15 cellular contexts compared by ENCODE assay signal in the genomic region with DNA sequence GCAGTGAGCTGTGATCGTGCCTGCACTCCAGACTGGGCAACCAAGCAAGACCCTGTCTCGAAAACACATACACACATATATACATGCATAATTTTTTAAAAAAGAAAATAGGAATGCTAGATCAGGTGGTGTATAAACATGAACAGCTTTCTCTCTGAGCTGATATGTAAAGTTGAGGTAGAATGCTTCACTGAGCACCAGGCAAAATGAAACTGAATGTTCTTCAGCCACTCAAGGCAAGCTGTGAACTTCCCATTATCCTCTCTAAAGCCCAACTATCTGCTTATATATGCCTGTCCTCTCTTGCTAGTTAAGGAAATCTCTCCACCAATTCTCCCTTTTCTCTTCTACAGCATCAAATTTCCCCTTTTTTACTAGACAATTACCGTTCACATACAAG.
DNase-seq lines count a peak whose midpoint lies in the region; ATAC-seq and FAIRE-seq lines count a peak whose summit lies in the region.
"Had no signal": no experiment of that assay in that cellular context is flagged by ENCODE, and none has a peak within 500 bp of the region (broad histone marks: within the 10 kb centered on the region; RNA-seq: fewer than 3 reads in every experiment).

No MANE protein-coding gene starts in this region.

- DNase-seq in GM18507 (ENCODE audit: extremely low spot score, insufficient read length, low read depth) (no peak), NCI-H1436 (lab: John Stamatoyannopoulos, UW) (no peak), NCI-H2227 treated with DMSO at 0.1 percent for 48 hours (lab: John Stamatoyannopoulos, UW) (no peak)
- DNase-seq in stimulated activated CD4-positive, alpha-beta T cell treated with anti-CD3 and anti-CD28 coated beads, Interleukin-2, amount 100 ng/mL, for 48 hours = no peak
- DNase-seq in effector CD8-positive, alpha-beta T cell (lab: John Stamatoyannopoulos, UW) = no peak
- DNase-seq: activated naive CD8-positive, alpha-beta T cell treated with anti-CD3 and anti-CD28 coated beads for 36 hours; AML-193; dermis blood vessel endothelial cell; foreskin keratinocyte; HCEC 1CT; left cardiac atrium; stimulated activated CD8-positive, alpha-beta memory T cell treated with anti-CD3 and anti-CD28 coated beads, Interleukin-4, amount 100 ng/mL, for 48 hours had no signal

- ATAC-seq in GM21367 (IDR thresholded peaks at IDR 0.05; ENCODE audit: unreplicated experiment) = peak; percentile 94
- peak; percentile 95 for ATAC-seq in HG02973 (IDR thresholded peaks at IDR 0.05; ENCODE audit: unreplicated experiment)
- ATAC-seq in HG03575 (IDR thresholded peaks at IDR 0.05; ENCODE audit: extremely low read depth, insufficient number of reproducible peaks, low FRiP score, unreplicated experiment) = peak; percentile 79
- ATAC-seq: foreskin keratinocyte, left cardiac atrium had no signal

- peak; percentile 81 for FAIRE-seq in GM18507 (lab: Jason Lieb, UNC)
